In genomic region chr17:12680407-12680897, GRCh38 we compare ENCODE assay signal across 23 cellular contexts. TPM values are rescaled to one million over a fixed set of nuclear protein-coding genes. Genes with fewer than 3 reads are reported as not detected.
DNase-seq lines count a peak whose midpoint lies in the region; ATAC-seq and TF ChIP-seq lines count a peak whose summit lies in the region.
"Had no signal": no experiment of that assay in that cellular context is flagged by ENCODE, and none has a peak within 500 bp of the region (broad histone marks: within the 10 kb centered on the region; RNA-seq: fewer than 3 reads in every experiment).

No MANE protein-coding gene starts in this region.

- H3K27me3 ChIP-seq in heart right ventricle (no peaks in the 10 kb centered on the region), rectal smooth muscle tissue (ENCODE audit: control insufficient read depth, insufficient read depth, low read length) (no peaks in the 10 kb centered on the region)
- H3K27me3 ChIP-seq: BE2C, upper lobe of right lung had no signal

- CTCF ChIA-PET in HEK293 (lab: Yijun Ruan, JAX), result interaction anchor here (2.9 kb wide), 1 partner anchor 13 kb away, joined by 14 read pairs; no protein-coding TSS in a partner anchor

- no peak for TF ChIP-seq CTCF in HEK293 (tag by site-specific recombination; IDR thresholded peaks at IDR 0.05)
- TF ChIP-seq CTCF in heart right ventricle (IDR thresholded peaks at IDR 0.05), result no peak

- no peaks in the 10 kb centered on the region for H3K36me3 ChIP-seq in HEK293 (ENCODE audit: control insufficient read depth in 2 of 2, insufficient read depth in 1 of 2, low read length in 2 of 2)
- no peaks in the 10 kb centered on the region for H3K36me3 ChIP-seq in heart right ventricle
- no peaks in the 10 kb centered on the region for H3K36me3 ChIP-seq in rectal smooth muscle tissue (ENCODE audit: control insufficient read depth, insufficient read depth, low read length)
- H3K36me3 ChIP-seq: BE2C, pancreas, upper lobe of right lung had no signal

- H3K27ac ChIP-seq in HEK293 (ENCODE audit: extremely low read depth, low read depth, low read length) (no peak overlapping the region), heart right ventricle (peak overlapping the region; percentile 3 to 75 (median 62)), rectal smooth muscle tissue (ENCODE audit: low read depth, low read length) (peak overlapping the region; percentile 87)
- H3K27ac ChIP-seq: KMS-11, pancreas, upper lobe of right lung had no signal

- POLR2A ChIA-PET in HEK293 (lab: Yijun Ruan, JAX), result no interaction called here

- H3K9me3 ChIP-seq in HEK293 (ENCODE audit: control insufficient read depth, insufficient read depth, low read depth, low read length) (no peaks in the 10 kb centered on the region), heart right ventricle (no peaks in the 10 kb centered on the region)
- H3K9me3 ChIP-seq: BE2C, pancreas, upper lobe of right lung had no signal

- peak; percentile 11 for DNase-seq in NCI-H2171 treated with DMSO at 0.1 percent for 48 hours (lab: John Stamatoyannopoulos, UW)
- DNase-seq in heart right ventricle, result peak in 1 of 2 donors; percentile 25
- DNase-seq in activated gamma-delta T cell treated with Interleukin-2 at 50 U/mL for 16 hours, result no peak
- no peak for DNase-seq in cerebellar cortex (ENCODE audit: low spot score)
- no peak for DNase-seq in activated gamma-delta T cell (lab: John Stamatoyannopoulos, UW)
- DNase-seq: activated CD4-positive, alpha-beta T cell treated with anti-CD3 and anti-CD28 coated beads for 48 hours; activated naive CD8-positive, alpha-beta T cell treated with anti-CD3 and anti-CD28 coated beads, Interleukin-2, amount 10 ng/mL, durations not matched to agents 7 days and 5 days; BE2C; COR-L47; cortex of kidney; H9; naive B cell; NCI-H2029; pancreas; stimulated activated CD4-positive, alpha-beta T cell treated with anti-CD3 and anti-CD28 coated beads, Interleukin-2, amount 100 ng/mL, for 24 hours; stimulated activated naive CD4-positive, alpha-beta T cell treated with Interleukin-2 at 50 U/mL for 16 hours; upper lobe of right lung had no signal

- no peak overlapping the region for H3K4me3 ChIP-seq in HEK293 (ENCODE audit: low read depth, low read length)
- peak overlapping the region in 3 of 10 donors; percentile 3 to 16 (median 13) for H3K4me3 ChIP-seq in heart right ventricle
- peak overlapping the region; percentile 18 for H3K4me3 ChIP-seq in rectal smooth muscle tissue (ENCODE audit: low read length)
- H3K4me3 ChIP-seq: pancreas, upper lobe of right lung had no signal

- intact Hi-C loops in heart right ventricle (cut with DNase I), result loop anchor here in 3 of 10 donors (5.0 kb wide), 2 partner anchors 48 to 52 kb away; no protein-coding TSS in a partner anchor

- H3K4me1 ChIP-seq in HEK293 (ENCODE audit: control insufficient read depth, insufficient read depth, low read length) (no peaks in the 10 kb centered on the region), heart right ventricle (peaks cover 0 to 81% (median 29%) of the 10 kb centered on the region in 9 donors), rectal smooth muscle tissue (ENCODE audit: control insufficient read depth, insufficient read depth, low read length) (peaks cover 19% of the 10 kb centered on the region)
- H3K4me1 ChIP-seq: BE2C, pancreas, upper lobe of right lung had no signal

- WGBS in heart right ventricle, 2 donors, result 40 to 52% methylated on average over 14 of the region's 14 CpGs

- H3K9ac ChIP-seq in rectal smooth muscle tissue (ENCODE audit: low read length), result no peak overlapping the region
- H3K9ac ChIP-seq: KMS-11 had no signal

- ATAC-seq in heart right ventricle, result peak in 3 of 8 donors; percentile 40 to 68 (median 48)
- ATAC-seq: pancreas, upper lobe of right lung had no signal

TF ChIP-seq in HEK293, 187 proteins besides CTCF, POLR2A, EP300 and RAD21:
- TF ChIP-seq ZNF792 (tag by site-specific recombination; IDR thresholded peaks at IDR 0.05), result no peak
- 0 out of 2 replicates have a peak, but pooled peaks have one; percentile 28 for TF ChIP-seq ZNF600 (tag by site-specific recombination; IDR thresholded peaks at IDR 0.05)
- 0 out of 2 replicates have a peak, but pooled peaks have one; percentile 21 for TF ChIP-seq TRIM28 (IDR thresholded peaks at IDR 0.05; ENCODE audit: borderline replicate concordance, low read length)
- peak; percentile 77 for TF ChIP-seq BCL6B (tag by site-specific recombination; IDR thresholded peaks at IDR 0.05)
- no peak for TF ChIP-seq ZNF529 (tag by site-specific recombination; IDR thresholded peaks at IDR 0.05; ENCODE audit: insufficient replicate concordance)
- peak; percentile 88 for TF ChIP-seq ZNF335 (tag by site-specific recombination; conservative IDR thresholded peaks at IDR 0.05)
- no peak for TF ChIP-seq PATZ1 (tag by site-specific recombination; IDR thresholded peaks at IDR 0.05)
- peak; percentile 25; the same call in 1 of the 2 replicates for TF ChIP-seq ZBTB17 (tag by site-specific recombination; IDR thresholded peaks at IDR 0.05)

RNA-seq across cellular contexts. Expression of gene MYOCD, which starts 14.8 kb away (rescaled TPM):
- 100 to 1,000 TPM in 1 of 10 donors, 10 to 100 TPM in 9; 28.7 to 111 (median 48.5) TPM for total RNA-seq in heart right ventricle
- 10 to 100 TPM in 1 of 2 donors, 1 to 10 TPM in 1; 7.0 to 13.9 TPM for polyA plus RNA-seq in heart right ventricle
- total RNA-seq: activated naive CD8-positive, alpha-beta T cell treated with anti-CD3 and anti-CD28 coated beads, Interleukin-2, amount 10 ng/mL, durations not matched to agents 7 days and 5 days; activated T-helper 1 cell treated with anti-CD3 and anti-CD28 coated beads, Interleukin-12 subunit alpha, Interleukin-12 subunit beta, Interleukin-2, Interleukin-4 antibody, amounts not matched to agents 30 ng/mL and 10 ng/mL and 1 ng/mL, durations not matched to agents 14 hours and 24 hours and 36 hours; HT1080; T-helper 1 cell treated with Interleukin-12 subunit alpha and Interleukin-12 subunit beta and Interleukin-4 antibody, amounts not matched to agents 30 ng/mL and 1 ng/mL, for 36 hours had no signal
